19 cellular contexts compared by ENCODE assay signal in genomic region chr3:187973977-187974856, GRCh38.
DNase-seq lines count a peak whose midpoint lies in the region; ATAC-seq and TF ChIP-seq lines count a peak whose summit lies in the region.
"Had no signal": no experiment of that assay in that cellular context is flagged by ENCODE, and none has a peak within 500 bp of the region (broad histone marks: within the 10 kb centered on the region; RNA-seq: fewer than 3 reads in every experiment).

No MANE protein-coding gene starts in this region.

- peak overlapping the region; percentile 86 for H3K27ac Mint-ChIP-seq in activated CD8-positive, alpha-beta T cell treated with anti-CD3 and anti-CD28 coated beads for 36 hours
- H3K27ac Mint-ChIP-seq in memory B cell = no peak overlapping the region

- H3K4me2 ChIP-seq in DND-41 (ENCODE audit: insufficient read depth, low read length) = peak overlapping the region; percentile 54
- H3K4me2 ChIP-seq in trophoblast cell (ENCODE audit: low read length) = no peak overlapping the region

- CTCF ChIA-PET in activated CD8-positive, alpha-beta T cell treated with anti-CD3 and anti-CD28 coated beads for 36 hours (lab: Charles Lee) = interaction anchor here (0.6 to 4.0 kb wide), 11 partner anchors 9 to 275 kb away, joined by 3 to 17 read pairs (median 4); partner anchors contain the start of gene LPP

- H2AFZ ChIP-seq in DND-41 (ENCODE audit: low read depth, low read length) = peak overlapping the region; percentile 49
- no peak overlapping the region for H2AFZ ChIP-seq in trophoblast cell (ENCODE audit: insufficient read depth, low read length, poor library complexity)
- H2AFZ ChIP-seq: PC-9 had no signal

- no peaks in the 10 kb centered on the region for H3K36me3 ChIP-seq in DND-41 (ENCODE audit: insufficient read depth, low read length)
- no peaks in the 10 kb centered on the region for H3K36me3 ChIP-seq in trophoblast cell (ENCODE audit: control insufficient read depth in 1 of 2, insufficient read depth in 2 of 2, low read length in 2 of 2)
- H3K36me3 ChIP-seq in transverse colon = no peaks in the 10 kb centered on the region
- H3K36me3 ChIP-seq: ascending aorta, esophagus muscularis mucosa, left lung had no signal

- H3K27me3 ChIP-seq in DND-41 (ENCODE audit: insufficient read depth, low read length, poor library complexity) (no peaks in the 10 kb centered on the region), trophoblast cell (ENCODE audit: insufficient read depth, low read length) (no peaks in the 10 kb centered on the region), transverse colon (no peaks in the 10 kb centered on the region)
- H3K27me3 ChIP-seq: ascending aorta, esophagus muscularis mucosa, left lung had no signal

- H3K9me3 ChIP-seq in DND-41 (ENCODE audit: insufficient read depth, low read length, severe bottlenecking) (no peaks in the 10 kb centered on the region), trophoblast cell (ENCODE audit: insufficient read depth, low read depth, low read length) (no peaks in the 10 kb centered on the region), transverse colon (peaks cover 0 to 5% of the 10 kb centered on the region in 2 donors)
- H3K9me3 ChIP-seq: ascending aorta had no signal

- no peak overlapping the region for H4K12ac ChIP-seq in trophoblast cell (ENCODE audit: low read depth, low read length)

- H4K91ac ChIP-seq in trophoblast cell (ENCODE audit: low read depth, low read length) = no peak overlapping the region

- H3K36me3 Mint-ChIP-seq in activated CD8-positive, alpha-beta T cell treated with anti-CD3 and anti-CD28 coated beads for 36 hours (ENCODE audit: low read depth) = peaks cover 3% of the 10 kb centered on the region
- no peaks in the 10 kb centered on the region for H3K36me3 Mint-ChIP-seq in memory B cell

- peak; percentile 72 for ATAC-seq in DND-41 (ENCODE audit: insufficient read depth, low read depth)
- ATAC-seq in HG02885 (IDR thresholded peaks at IDR 0.05; ENCODE audit: poor library complexity, unreplicated experiment) = peak; percentile 35
- peak; percentile 35 for ATAC-seq in activated CD8-positive, alpha-beta T cell treated with anti-CD3 and anti-CD28 coated beads for 36 hours
- peak; percentile 16 for ATAC-seq in memory B cell (ENCODE audit: low read depth)
- no peak for ATAC-seq in HG03280 (IDR thresholded peaks at IDR 0.05; ENCODE audit: unreplicated experiment)

- intact Hi-C loops in activated CD8-positive, alpha-beta T cell treated with anti-CD3 and anti-CD28 coated beads for 36 hours (cut with micrococcal nuclease) = loop anchor here (2.0 kb wide), 1 partner anchor 231 kb away; no protein-coding TSS in a partner anchor
- intact Hi-C loops in transverse colon (cut with DNase I; ENCODE audit: low total_unique reads) = no loop called here

- H3K4me3 Mint-ChIP-seq in activated CD8-positive, alpha-beta T cell treated with anti-CD3 and anti-CD28 coated beads for 36 hours = peak overlapping the region; percentile 30
- H3K4me3 Mint-ChIP-seq in memory B cell = peak overlapping the region; percentile 70
- H3K4me3 Mint-ChIP-seq: nephron had no signal

- peak overlapping the region in 1 of 2 experiments; percentile 30; a peak in 1 of 4 replicates for H3K4me3 ChIP-seq in DND-41 (ENCODE audit: low read depth in 1 of 2, low read length in 2 of 2)
- no peak overlapping the region for H3K4me3 ChIP-seq in trophoblast cell (ENCODE audit: low read depth, low read length)
- H3K4me3 ChIP-seq in transverse colon = no peak overlapping the region
- H3K4me3 ChIP-seq: ascending aorta, esophagus muscularis mucosa, left lung, PC-9 had no signal

- H3K18ac ChIP-seq in trophoblast cell (ENCODE audit: low read length) = no peak overlapping the region

- H3K27ac ChIP-seq in DND-41 (ENCODE audit: low read length) (peak overlapping the region; percentile 81), trophoblast cell (ENCODE audit: low read depth, low read length) (no peak overlapping the region), transverse colon (no peak overlapping the region)
- H3K27ac ChIP-seq: ascending aorta, esophagus muscularis mucosa, left lung had no signal

- H4K20me1 ChIP-seq in DND-41 (ENCODE audit: insufficient read depth, low read length) = no peaks in the 10 kb centered on the region

- no peak for TF ChIP-seq EP300 in transverse colon (IDR thresholded peaks at IDR 0.05; ENCODE audit: low read depth)

- H3K79me1 ChIP-seq in trophoblast cell (ENCODE audit: low read length) = no peaks in the 10 kb centered on the region

- no peak overlapping the region for H2AK5ac ChIP-seq in trophoblast cell (ENCODE audit: low read length)

- TF ChIP-seq POLR2A in transverse colon (IDR thresholded peaks at IDR 0.05) = no peak

- no peak overlapping the region for H2BK5ac ChIP-seq in trophoblast cell (ENCODE audit: low read depth, low read length, poor library complexity)

- H3K4me1 ChIP-seq in DND-41 (ENCODE audit: insufficient read depth, low read length) (peaks cover 51% of the 10 kb centered on the region), trophoblast cell (ENCODE audit: control insufficient read depth in 1 of 2, insufficient read depth in 2 of 2, low read length in 2 of 2) (peaks cover 7 to 9% of the 10 kb centered on the region in 2 experiments), transverse colon (no peaks in the 10 kb centered on the region)
- H3K4me1 ChIP-seq: ascending aorta had no signal

- no peaks in the 10 kb centered on the region for H3K27me3 Mint-ChIP-seq in activated CD8-positive, alpha-beta T cell treated with anti-CD3 and anti-CD28 coated beads for 36 hours
- peaks cover 18% of the 10 kb centered on the region for H3K27me3 Mint-ChIP-seq in memory B cell

- H3K79me2 ChIP-seq in DND-41 (ENCODE audit: insufficient read depth, low read length) (no peaks in the 10 kb centered on the region), trophoblast cell (ENCODE audit: control insufficient read depth, insufficient read depth, low read length, poor library complexity) (no peaks in the 10 kb centered on the region)

- no peak overlapping the region for H2BK12ac ChIP-seq in trophoblast cell (ENCODE audit: low read length)

- no peak overlapping the region for H3K14ac ChIP-seq in trophoblast cell (ENCODE audit: low read length)

- peaks cover 45% of the 10 kb centered on the region for H3K4me1 Mint-ChIP-seq in activated CD8-positive, alpha-beta T cell treated with anti-CD3 and anti-CD28 coated beads for 36 hours (ENCODE audit: low read depth)
- peaks cover 43% of the 10 kb centered on the region for H3K4me1 Mint-ChIP-seq in memory B cell

- in situ Hi-C loops in transverse colon (cut with MboI; ENCODE audit: low pct_ligation_motif_present in 1 of 4, low pct_unique_long_range_greater_than_20kb in 1 of 4, low sequenced_read_pairs in 3 of 4) = no loop called here

- peak; percentile 64 for DNase-seq in DND-41
- DNase-seq in activated CD8-positive, alpha-beta T cell treated with anti-CD3 and anti-CD28 coated beads for 36 hours = peak; percentile 53
- DNase-seq in memory B cell (ENCODE audit: low spot score in 2 of 2) = no peak
- no peak for DNase-seq in trophoblast cell
- no peak for DNase-seq in transverse colon
- DNase-seq: cortex of kidney; GF-D8; H7; left lung; NCI-H1048; NCI-H2227 treated with DMSO at 0.1 percent for 48 hours; stimulated activated CD4-positive, alpha-beta T cell treated with anti-CD3 and anti-CD28 coated beads, Interleukin-4, amount 100 ng/mL, for 4 hours; SW 1271 had no signal

- H3K4ac ChIP-seq in trophoblast cell (ENCODE audit: low read depth, low read length) = no peak overlapping the region

- H3K23ac ChIP-seq in trophoblast cell (ENCODE audit: low read length) = no peak overlapping the region

- H3K9ac ChIP-seq in DND-41 (ENCODE audit: low read depth, low read length) (peak overlapping the region; percentile 38), trophoblast cell (ENCODE audit: low read length) (no peak overlapping the region)

- H3K9me3 Mint-ChIP-seq in activated CD8-positive, alpha-beta T cell treated with anti-CD3 and anti-CD28 coated beads for 36 hours = peaks cover 6% of the 10 kb centered on the region
- no peaks in the 10 kb centered on the region for H3K9me3 Mint-ChIP-seq in memory B cell
- H3K9me3 Mint-ChIP-seq: nephron had no signal

- H4K8ac ChIP-seq in trophoblast cell (ENCODE audit: low read depth, low read length) = no peak overlapping the region

- POLR2A ChIA-PET in activated CD8-positive, alpha-beta T cell treated with anti-CD3 and anti-CD28 coated beads for 36 hours (lab: Charles Lee) = interaction anchor here (0.6 to 3.6 kb wide), 8 partner anchors 10 to 236 kb away, joined by 3 to 26 read pairs (median 3); partner anchors contain the start of gene BCL6

- WGBS in trophoblast cell (ENCODE audit: extremely low coverage, insufficient coverage, insufficient read length) = no CpG with 5 or more reads among the region's 8 CpGs
- 69% methylated on average over 8 of the region's 8 CpGs; no CpG with 5 or more reads in 1 of the 2 donors for WGBS in transverse colon (ENCODE audit: low coverage in 1 of 2), 2 donors

- H2BK120ac ChIP-seq in trophoblast cell (ENCODE audit: insufficient read depth, low read length, poor library complexity) = no peak overlapping the region

- TF ChIP-seq CTCF in DND-41 (IDR thresholded peaks at IDR 0.05; ENCODE audit: borderline replicate concordance, extremely low read depth, low read length, poor library complexity, severe bottlenecking) (no peak), transverse colon (IDR thresholded peaks at IDR 0.05) (no peak)
- no peak for TF ChIP-seq CTCF in activated CD8-positive, alpha-beta T cell treated with anti-CD3 and anti-CD28 coated beads for 36 hours (IDR thresholded peaks at IDR 0.05)

Comparison
In these comparisons a context has a peak if more than half of its experiments do, and no peak if none do; other contexts are left out.
1. DNase-seq: peak in DND-41 (single experiment) and activated CD8-positive, alpha-beta T cell treated with anti-CD3 and anti-CD28 coated beads for 36 hours (single experiment); none in memory B cell (0 of 2), trophoblast cell (0 of 2) and transverse colon (single experiment).